ENCODE assay signal across 19 cellular contexts in the genomic region with DNA sequence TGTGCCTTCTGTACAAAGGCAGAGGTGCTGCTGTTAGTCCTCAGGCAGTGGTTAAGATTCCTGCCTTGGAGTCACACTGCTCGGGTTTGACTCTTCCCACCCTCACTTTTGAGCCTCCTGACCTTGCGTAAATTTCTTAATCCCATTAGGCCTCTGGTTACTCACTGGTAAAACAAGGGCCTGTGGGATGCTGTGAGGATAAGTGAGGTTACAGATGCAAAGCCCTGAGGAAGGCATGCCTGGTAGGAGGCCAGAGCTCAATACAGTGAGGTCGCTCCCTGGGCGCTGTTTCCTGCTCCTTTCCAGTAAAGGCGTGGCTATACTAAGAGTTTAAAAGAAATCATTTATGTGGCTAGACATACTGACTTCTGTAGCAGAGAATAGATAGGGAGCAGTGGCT.
A peak's percentile ranks its signal among the peaks of the same experiment; 100 is the strongest.
DNase-seq lines count a peak whose midpoint lies in the region; ATAC-seq and TF ChIP-seq lines count a peak whose summit lies in the region.
"Had no signal": no experiment of that assay in that cellular context is flagged by ENCODE, and none has a peak within 500 bp of the region (broad histone marks: within the 10 kb centered on the region; RNA-seq: fewer than 3 reads in every experiment).

No MANE protein-coding gene starts in this region.

- H3K4me1 ChIP-seq in HEK293 (ENCODE audit: control insufficient read depth, insufficient read depth, low read length) (peaks cover 22% of the 10 kb centered on the region), OCI-LY7 (ENCODE audit: insufficient read depth, low read length, poor library complexity, severe bottlenecking) (no peaks in the 10 kb centered on the region), A673 (ENCODE audit: insufficient read depth, low read length, poor library complexity, severe bottlenecking) (no peaks in the 10 kb centered on the region)

- peak; percentile 18 for DNase-seq in WERI-Rb-1
- peak; percentile 33 for DNase-seq in iPS DF 19.7 (ENCODE audit: low read depth, low spot score)
- no peak for DNase-seq in sciatic nerve (ENCODE audit: low spot score)
- no peak for DNase-seq in OCI-LY7 (ENCODE audit: low spot score)
- no peak for DNase-seq in A673 (ENCODE audit: low spot score)
- DNase-seq: activated CD8-positive, alpha-beta T cell treated with anti-CD3 and anti-CD28 coated beads for 36 hours; activated T-cell treated with anti-CD3 and anti-CD28 coated beads, Interleukin-2, amount 50 U/mL, for 48 hours; effector memory CD8-positive, alpha-beta T cell; foreskin melanocyte; GF-D8; HFFc6; NCI-H2029 treated with DMSO at 0.1 percent for 48 hours; NCI-H524 treated with DMSO at 0.1 percent for 48 hours; right cardiac atrium; SW 1271 had no signal

- BruUV-seq in OCI-LY7 (replicated peaks; lab: Mats Ljungman, UMichigan) (no TSS peak), A673 (replicated peaks; lab: Mats Ljungman, UMichigan) (no TSS peak)

- POLR2A ChIA-PET in HEK293 (lab: Yijun Ruan, JAX), result no interaction called here
- POLR2A ChIA-PET in OCI-LY7 (lab: Charles Lee), result no interaction called here
- POLR2A ChIA-PET in A673 (lab: Charles Lee; ENCODE audit: low non-redundant PET), result no interaction called here

- intact Hi-C loops in sciatic nerve (cut with DNase I) (no loop called here), OCI-LY7 (cut with micrococcal nuclease; ENCODE audit: unreplicated experiment) (no loop called here), A673 (cut with micrococcal nuclease; ENCODE audit: unreplicated experiment) (no loop called here)

- CTCF ChIA-PET in HEK293 (lab: Yijun Ruan, JAX), result no interaction called here
- CTCF ChIA-PET in OCI-LY7 (lab: Charles Lee; ENCODE audit: unreplicated experiment), result no interaction called here
- CTCF ChIA-PET in A673 (lab: Charles Lee), result no interaction called here

- H3K4me3 ChIP-seq in HEK293 (ENCODE audit: low read depth, low read length) (no peak overlapping the region), WERI-Rb-1 (ENCODE audit: low read depth, low read length) (no peak overlapping the region), OCI-LY7 (ENCODE audit: low read depth, low read length, poor library complexity, severe bottlenecking) (no peak overlapping the region), A673 (ENCODE audit: low read depth, low read length, poor library complexity, severe bottlenecking) (no peak overlapping the region)
- H3K4me3 ChIP-seq: thoracic aorta had no signal

- no peaks in the 10 kb centered on the region for H3K9me3 ChIP-seq in HEK293 (ENCODE audit: control insufficient read depth, insufficient read depth, low read depth, low read length)
- H3K9me3 ChIP-seq in WERI-Rb-1 (ENCODE audit: severe bottlenecking), result no peaks in the 10 kb centered on the region
- H3K9me3 ChIP-seq in OCI-LY7 (ENCODE audit: low read length), result no peaks in the 10 kb centered on the region
- H3K9me3 ChIP-seq in A673 (ENCODE audit: low read depth, low read length, poor library complexity, severe bottlenecking), result peaks cover 21% of the 10 kb centered on the region
- H3K9me3 ChIP-seq: thoracic aorta had no signal

- H2AFZ ChIP-seq in OCI-LY7 (ENCODE audit: low read length), result no peak overlapping the region

- H4K20me1 ChIP-seq in OCI-LY7 (ENCODE audit: insufficient read depth, low read length), result no peaks in the 10 kb centered on the region

- H3K36me3 ChIP-seq in HEK293 (ENCODE audit: control insufficient read depth in 2 of 2, insufficient read depth in 1 of 2, low read length in 2 of 2) (no peaks in the 10 kb centered on the region), WERI-Rb-1 (no peaks in the 10 kb centered on the region), OCI-LY7 (ENCODE audit: insufficient read depth, low read length) (no peaks in the 10 kb centered on the region), A673 (ENCODE audit: insufficient read depth, low read length, poor library complexity, severe bottlenecking) (no peaks in the 10 kb centered on the region)
- H3K36me3 ChIP-seq: thoracic aorta had no signal

- H3K27me3 ChIP-seq in WERI-Rb-1 (ENCODE audit: insufficient read depth, low read depth, severe bottlenecking) (peaks cover 9% of the 10 kb centered on the region), A673 (replicated peaks; ENCODE audit: insufficient read depth, low read depth, low read length, poor library complexity) (no peaks in the 10 kb centered on the region)

- peak; percentile 28 for ATAC-seq in sciatic nerve
- no peak for ATAC-seq in GM18511 (IDR thresholded peaks at IDR 0.05; ENCODE audit: unreplicated experiment)
- no peak for ATAC-seq in GM19324 (IDR thresholded peaks at IDR 0.05; ENCODE audit: low FRiP score, unreplicated experiment)
- ATAC-seq: activated CD8-positive, alpha-beta T cell treated with anti-CD3 and anti-CD28 coated beads for 36 hours; effector memory CD8-positive, alpha-beta T cell; right cardiac atrium had no signal

- no peaks in the 10 kb centered on the region for H3K79me2 ChIP-seq in OCI-LY7 (ENCODE audit: insufficient read depth, low read depth, low read length)

- H3K4me2 ChIP-seq in OCI-LY7 (ENCODE audit: low read length), result no peak overlapping the region

- TF ChIP-seq CTCF in HEK293 (tag by site-specific recombination; IDR thresholded peaks at IDR 0.05) (no peak), WERI-Rb-1 (IDR thresholded peaks at IDR 0.05; ENCODE audit: low read depth, low read length) (no peak), OCI-LY7 (conservative IDR thresholded peaks at IDR 0.05; ENCODE audit: low read length) (no peak), A673 (conservative IDR thresholded peaks at IDR 0.05; ENCODE audit: low read depth, low read length) (no peak)

- no peaks in the 10 kb centered on the region for H3K9me2 ChIP-seq in OCI-LY7 (ENCODE audit: insufficient read depth, low read length)

- H3K27ac ChIP-seq in HEK293 (ENCODE audit: extremely low read depth, low read depth, low read length), result no peak overlapping the region
- H3K27ac ChIP-seq in WERI-Rb-1, result no peak overlapping the region
- H3K27ac ChIP-seq in OCI-LY7 (ENCODE audit: low read depth, low read length, poor library complexity, severe bottlenecking), result no peak overlapping the region
- H3K27ac ChIP-seq in A673 (ENCODE audit: low read depth, low read length, poor library complexity, severe bottlenecking), result no peak overlapping the region
- H3K27ac ChIP-seq: thoracic aorta had no signal

TF ChIP-seq in HEK293, 187 proteins besides CTCF, POLR2A, EP300 and RAD21:
- TF ChIP-seq GLIS1 (tag by site-specific recombination; IDR thresholded peaks at IDR 0.05), result peak; percentile 45; the same call in 1 of the 2 replicates
- no peak for TF ChIP-seq ZBTB8A (tag by site-specific recombination; IDR thresholded peaks at IDR 0.05)
- TF ChIP-seq ZNF23 (tag by site-specific recombination; IDR thresholded peaks at IDR 0.05; ENCODE audit: borderline replicate concordance), result no peak
- no peak for TF ChIP-seq ZNF677 (tag by site-specific recombination; IDR thresholded peaks at IDR 0.05)
- peak; percentile 45 for TF ChIP-seq ZIC2 (tag by site-specific recombination; IDR thresholded peaks at IDR 0.05)
- no peak for TF ChIP-seq ZNF626 (tag by site-specific recombination; IDR thresholded peaks at IDR 0.05)
- no peak for TF ChIP-seq ZFHX2 (tag by site-specific recombination; conservative IDR thresholded peaks at IDR 0.05)
- no peak for TF ChIP-seq ZNF654 (tag by site-specific recombination; IDR thresholded peaks at IDR 0.05; ENCODE audit: low read depth)
- TF ChIP-seq ZNF704 (tag by site-specific recombination; IDR thresholded peaks at IDR 0.05), result no peak
- no peak for TF ChIP-seq MEIS1 (CRISPR knock-in tag; IDR thresholded peaks at IDR 0.05; ENCODE audit: borderline replicate concordance)

Comparison
In these comparisons a context has a peak if more than half of its experiments do, and no peak if none do; other contexts are left out.
1. DNase-seq: peak in WERI-Rb-1 (single experiment) and iPS DF 19.7 (single experiment); none in sciatic nerve (single experiment), OCI-LY7 (single experiment) and A673 (single experiment).